ENCODE assay signal across 17 cellular contexts in genomic region chr5:77494935-77495334, GRCh38.
"Had no signal": no experiment of that assay in that cellular context is flagged by ENCODE, and none has a peak within 500 bp of the region (broad histone marks: within the 10 kb centered on the region; RNA-seq: fewer than 3 reads in every experiment).

No MANE protein-coding gene starts in this region.

- H3K9me3 Mint-ChIP-seq: activated naive CD4-positive, alpha-beta T cell treated with anti-CD3 and anti-CD28 coated beads for 36 hours; activated T-cell treated with anti-CD3 and anti-CD28 coated beads, Interleukin-2, amount 50 U/mL, for 4 hours; immature natural killer cell; neural progenitor cell had no signal

- DNase-seq: activated CD4-positive, alpha-beta T cell treated with anti-CD3 and anti-CD28 coated beads, Interleukin-2, amount 50 U/mL, for 48 hours; activated naive CD4-positive, alpha-beta T cell treated with anti-CD3 and anti-CD28 coated beads for 36 hours; activated T-cell treated with anti-CD3 and anti-CD28 coated beads, Interleukin-2, amount 50 U/mL, for 4 hours; anterior cingulate cortex; body of pancreas; dermis blood vessel endothelial cell; effector CD8-positive, alpha-beta T cell; foreskin keratinocyte; immature natural killer cell; lower lobe of right lung; posterior cingulate gyrus; right lobe of liver; stimulated activated CD4-positive, alpha-beta T cell treated with anti-CD3 and anti-CD28 coated beads, Interleukin-1b, Interleukin-23, amount 100 ng/mL, for 48 hours; testis; trophoblast cell had no signal

- ATAC-seq: activated T-cell treated with anti-CD3 and anti-CD28 coated beads, Interleukin-2, amount 50 U/mL, for 4 hours; body of pancreas; foreskin keratinocyte; left lobe of liver; lower lobe of right lung; right lobe of liver had no signal

- H3K27ac Mint-ChIP-seq: activated naive CD4-positive, alpha-beta T cell treated with anti-CD3 and anti-CD28 coated beads for 36 hours; neural progenitor cell had no signal

- H3K4me3 Mint-ChIP-seq: activated naive CD4-positive, alpha-beta T cell treated with anti-CD3 and anti-CD28 coated beads for 36 hours; neural progenitor cell had no signal

- H3K36me3 Mint-ChIP-seq: immature natural killer cell, neural progenitor cell had no signal
